8 cellular contexts compared by ENCODE assay signal in the genomic region with DNA sequence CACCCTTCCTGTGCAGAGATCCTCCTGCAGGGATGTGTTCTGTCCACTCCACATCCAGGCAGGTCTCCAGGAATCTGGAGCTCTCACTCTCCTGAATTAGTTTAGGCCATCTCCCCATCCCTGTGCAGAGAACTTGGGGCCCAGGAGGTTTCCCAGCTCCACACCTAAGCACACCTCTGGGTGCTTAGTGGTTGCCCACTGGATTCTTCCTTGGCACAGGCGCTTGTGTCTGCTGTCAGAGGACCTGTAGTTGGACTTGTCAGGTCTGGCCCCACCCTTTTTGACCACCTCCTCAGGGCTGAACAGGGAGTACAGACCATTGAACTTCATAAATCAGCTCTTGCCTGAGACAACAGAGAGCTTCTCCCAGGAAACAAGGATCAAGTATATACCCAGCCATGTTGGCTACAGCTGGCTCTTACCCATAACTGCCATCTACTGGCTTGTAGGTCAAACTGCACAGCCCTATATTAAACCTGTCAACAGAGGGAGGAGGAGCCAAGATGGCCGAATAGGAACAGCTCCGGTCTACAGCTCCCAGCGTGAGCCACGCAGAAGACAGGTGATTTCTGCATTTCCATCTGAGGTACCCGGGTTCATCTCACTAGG.
A peak's percentile ranks its signal among the peaks of the same experiment; 100 is the strongest.
DNase-seq lines count a peak whose midpoint lies in the region; ATAC-seq and TF ChIP-seq lines count a peak whose summit lies in the region.

No MANE protein-coding gene starts in this region.

- H2AFZ ChIP-seq in smooth muscle cell (ENCODE audit: low read depth): peak overlapping the region; percentile 46

- no peaks in the 10 kb centered on the region for H3K4me1 ChIP-seq in smooth muscle cell (ENCODE audit: low read depth)

- WGBS in smooth muscle cell (ENCODE audit: low lambda C conversion rate): 75% methylated on average over 5 of the region's 6 CpGs

- no peak overlapping the region for H3K9ac ChIP-seq in smooth muscle cell (ENCODE audit: low read depth)

- ATAC-seq in GM18909 (IDR thresholded peaks at IDR 0.05; ENCODE audit: poor library complexity, unreplicated experiment): peak; percentile 58

- H3K79me2 ChIP-seq in smooth muscle cell (ENCODE audit: low read depth): no peaks in the 10 kb centered on the region

- TF ChIP-seq CTCF in fibroblast of mammary gland (conservative IDR thresholded peaks at IDR 0.05; ENCODE audit: control insufficient read depth, insufficient read depth, low read depth, low read length) (peak; percentile 6), smooth muscle cell (IDR thresholded peaks at IDR 0.05; ENCODE audit: borderline replicate concordance, insufficient read depth, poor library complexity, severe bottlenecking) (peak; percentile 47)

- no peaks in the 10 kb centered on the region for H4K20me1 ChIP-seq in smooth muscle cell (ENCODE audit: low read depth)

- H3K9me3 ChIP-seq in smooth muscle cell (replicated peaks; ENCODE audit: low read depth): no peaks in the 10 kb centered on the region

- no peaks in the 10 kb centered on the region for H3K27me3 ChIP-seq in smooth muscle cell (ENCODE audit: low read depth)

- H3K4me2 ChIP-seq in smooth muscle cell: no peak overlapping the region

- H3K36me3 ChIP-seq in smooth muscle cell (ENCODE audit: low read depth): no peaks in the 10 kb centered on the region

- no peak overlapping the region for H3K27ac ChIP-seq in smooth muscle cell (ENCODE audit: low read depth)

- H3F3A ChIP-seq in smooth muscle cell (ENCODE audit: low read depth): no peaks in the 10 kb centered on the region

- H3K4me3 ChIP-seq in fibroblast of mammary gland (ENCODE audit: control insufficient read depth, low read depth, low read length): no peak overlapping the region
- no peak overlapping the region for H3K4me3 ChIP-seq in smooth muscle cell

- DNase-seq in A172 (ENCODE audit: low spot score) (peak; percentile 60), NCI-H524 (lab: John Stamatoyannopoulos, UW) (peak; percentile 23 to 72), fibroblast of mammary gland (ENCODE audit: low read depth) (peak; percentile 2), smooth muscle cell (lab: John Stamatoyannopoulos, UW; ENCODE audit: unreplicated experiment) (no peak), cerebellar cortex (ENCODE audit: low spot score) (no peak), midbrain (lab: John Stamatoyannopoulos, UW) (no peak), epidermal melanocyte (ENCODE audit: insufficient read length, low spot score) (no peak)

Comparison
In these comparisons a context has a peak if more than half of its experiments do, and no peak if none do; other contexts are left out.
1. DNase-seq: peak in A172 (single experiment), NCI-H524 (2 of 2) and fibroblast of mammary gland (single experiment); none in smooth muscle cell (single experiment), cerebellar cortex (single experiment), midbrain (single experiment) and epidermal melanocyte (single experiment).